Comparison of ENCODE assay signal across 8 cellular contexts in genomic region chr1:155745284-155746228, GRCh38. TPM values are rescaled to one million over a fixed set of nuclear protein-coding genes. Genes with fewer than 3 reads are reported as not detected.
A peak's percentile ranks its signal among the peaks of the same experiment; 100 is the strongest.
DNase-seq lines count a peak whose midpoint lies in the region; ATAC-seq and TF ChIP-seq lines count a peak whose summit lies in the region.
"Not testable (repeated sequence)": the region's sequence is repeated elsewhere in the genome, so short reads cannot be mapped to it uniquely, and the experiment has no call there.

No MANE protein-coding gene starts in this region.

- not testable (repeated sequence) for H3K36me3 ChIP-seq in endodermal cell (ENCODE audit: control insufficient read depth, insufficient read depth, low read length)
- H3K36me3 ChIP-seq in mesodermal cell (ENCODE audit: control insufficient read depth, insufficient read depth, low read length) = peaks cover 16% of the 10 kb centered on the region

- H3K27ac ChIP-seq in endodermal cell (ENCODE audit: low read depth, low read length) = not testable (repeated sequence)
- H3K27ac ChIP-seq in mesodermal cell (ENCODE audit: low read depth, low read length, severe bottlenecking) = peak overlapping the region; percentile 83

- not testable (repeated sequence) for H3K27me3 Mint-ChIP-seq in endodermal cell (ENCODE audit: insufficient read depth)

- H3K9me3 ChIP-seq in endodermal cell (ENCODE audit: control insufficient read depth, low read length); mesodermal cell (ENCODE audit: control insufficient read depth, low read length): not testable (repeated sequence)

- peak overlapping the region; percentile 72 for H3K27ac Mint-ChIP-seq in endodermal cell

- not testable (repeated sequence) for TF ChIP-seq CTCF in endodermal cell (conservative IDR thresholded peaks at IDR 0.05)

- not testable (repeated sequence) for H3K9me3 Mint-ChIP-seq in endodermal cell

- DNase-seq in Caki2 (ENCODE audit: low read depth) (peak; percentile 96), HUDEP-2 (lab: John Stamatoyannopoulos, UW; ENCODE audit: unreplicated experiment in 76 of 76) (peak in 75 of 76 experiments; percentile 17 to 98 (median 93)), NOMO-1 treated with dmso at 0.1 percent for 144 hours (lab: John Stamatoyannopoulos, UW; ENCODE audit: unreplicated experiment) (peak; percentile 90), endodermal cell (peak; percentile 96)
- peak; percentile 87 for DNase-seq in activated CD8-positive, alpha-beta memory T cell treated with anti-CD3 and anti-CD28 coated beads, Interleukin-2, amount 50 U/mL, for 1 hour (ENCODE audit: extremely low read depth)
- peak; percentile 96 for DNase-seq in stimulated activated CD8-positive, alpha-beta memory T cell treated with anti-CD3 and anti-CD28 coated beads, Interleukin-15, amount 100 ng/mL, for 24 hours (ENCODE audit: low read depth)

- H3K4me1 Mint-ChIP-seq in endodermal cell = not testable (repeated sequence)

- ATAC-seq in GM21390 (IDR thresholded peaks at IDR 0.05; ENCODE audit: unreplicated experiment) = peak; percentile 84

- H3K27me3 ChIP-seq in endodermal cell (ENCODE audit: control insufficient read depth, insufficient read depth, low read length, poor library complexity, severe bottlenecking) = not testable (repeated sequence)

- peak overlapping the region; percentile 74 for H3K4me3 Mint-ChIP-seq in endodermal cell

- not testable (repeated sequence) for H3K4me1 ChIP-seq in endodermal cell (ENCODE audit: control insufficient read depth, insufficient read depth, low read length); mesodermal cell (ENCODE audit: control insufficient read depth, insufficient read depth, low read length, poor library complexity, severe bottlenecking)

- H3K4me3 ChIP-seq in endodermal cell (ENCODE audit: low read length) (peak overlapping the region; percentile 83), mesodermal cell (ENCODE audit: extremely low read depth, insufficient read depth, low read length, poor library complexity, severe bottlenecking) (peak overlapping the region; percentile 51)

- H3K9ac ChIP-seq in endodermal cell (ENCODE audit: extremely low read depth, low read length, poor library complexity, severe bottlenecking) = peak overlapping the region; percentile 62

- WGBS in endodermal cell (ENCODE audit: insufficient coverage in 1 of 2, insufficient read length in 1 of 2), 2 experiments = 0 to 1% methylated on average over 13 to 33 of the region's 77 CpGs
- WGBS in mesodermal cell (ENCODE audit: insufficient coverage in 2 of 2), 2 experiments = 0% methylated on average over 26 to 29 of the region's 77 CpGs

- in situ Hi-C loops in Caki2 (cut with HindIII; ENCODE audit: low pct_unique_long_range_greater_than_20kb, low sequenced_read_pairs) = not testable (repeated sequence)

- H3K36me3 Mint-ChIP-seq in endodermal cell (ENCODE audit: low read depth) = peaks cover 18% of the 10 kb centered on the region

RNA-seq across cellular contexts. Expression of gene DAP3, which starts 56.7 kb away (rescaled TPM):
- total RNA-seq in Caki2 (2014; rRNA removed; shearing (Covaris generic); ENCODE audit: low replicate concordance) = 53.2 and 75.2 TPM in 2 replicates
- total RNA-seq in endodermal cell = 100 to 1,000 TPM; 107 to 112 TPM
- 89.6 TPM for polyA plus RNA-seq in endodermal cell (2013, experiment 1 of 2)
- 82.4 TPM for polyA plus RNA-seq in endodermal cell (2013, experiment 2 of 2)
- polyA plus RNA-seq in mesodermal cell (2013, experiment 1 of 2) = 83.3 TPM
- 77.4 TPM for polyA plus RNA-seq in mesodermal cell (2013, experiment 2 of 2)

RNA-seq across cellular contexts. Expression of gene YY1AP1, which starts 57.0 kb away (rescaled TPM):
- 22.3 and 49.3 TPM in 2 replicates for total RNA-seq in Caki2 (2014; rRNA removed; shearing (Covaris generic); ENCODE audit: low replicate concordance)
- 10 to 100 TPM; 44.2 to 45.8 TPM for total RNA-seq in endodermal cell
- polyA plus RNA-seq in endodermal cell (2013, experiment 1 of 2) = 48.3 TPM
- 44.9 TPM for polyA plus RNA-seq in endodermal cell (2013, experiment 2 of 2)
- 40.9 TPM for polyA plus RNA-seq in mesodermal cell (2013, experiment 1 of 2)
- polyA plus RNA-seq in mesodermal cell (2013, experiment 2 of 2) = 42.6 TPM
